Comparison of ENCODE assay signal across 21 cellular contexts in the genomic region with DNA sequence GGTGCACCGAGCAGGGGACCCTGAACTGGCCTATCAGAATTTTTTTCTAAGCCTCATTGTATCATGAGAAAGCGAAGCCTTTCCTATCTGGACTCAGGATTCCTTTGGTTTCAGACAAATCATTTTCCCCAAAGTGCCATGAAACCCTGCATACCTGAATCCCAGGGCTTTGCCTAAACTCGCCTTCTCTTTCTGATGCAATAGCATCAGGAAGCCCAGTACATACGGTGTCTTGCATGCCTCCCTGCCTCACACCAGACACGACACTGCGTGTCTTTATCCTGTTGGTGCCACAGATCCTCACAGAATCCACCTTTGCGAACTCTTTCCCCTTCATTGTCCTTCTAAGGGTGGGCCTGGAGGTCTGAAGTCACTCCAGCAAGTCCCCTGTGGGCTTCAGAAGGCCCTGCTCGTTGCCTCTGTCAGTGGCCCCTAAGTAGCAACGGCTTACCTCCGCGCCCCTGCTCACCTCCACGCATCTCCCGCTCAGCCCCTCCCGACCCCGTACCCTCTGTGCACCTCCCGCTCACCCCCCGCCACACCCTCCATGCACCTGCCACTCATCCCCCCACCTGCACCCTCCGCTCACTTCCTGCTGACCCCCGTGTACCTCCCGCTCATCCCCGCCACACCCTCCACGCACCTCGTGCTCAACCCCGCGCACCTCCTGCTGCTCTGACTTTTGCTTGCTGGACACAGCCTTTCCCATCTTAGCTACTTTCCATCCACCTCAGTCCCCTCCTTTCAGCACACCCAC.
A peak's percentile ranks its signal among the peaks of the same experiment; 100 is the strongest.
DNase-seq lines count a peak whose midpoint lies in the region; ATAC-seq and TF ChIP-seq lines count a peak whose summit lies in the region.
"Had no signal": no experiment of that assay in that cellular context is flagged by ENCODE, and none has a peak within 500 bp of the region (broad histone marks: within the 10 kb centered on the region; RNA-seq: fewer than 3 reads in every experiment).

No MANE protein-coding gene starts in this region.

- intact Hi-C loops in IMR-90 (cut with micrococcal nuclease), result no loop called here
- intact Hi-C loops in mammary epithelial cell (cut with micrococcal nuclease), result no loop called here
- intact Hi-C loops in mucosa of descending colon (cut with DNase I, micrococcal nuclease), result no loop called here
- intact Hi-C loops in esophagus squamous epithelium (cut with DNase I), result no loop called here

- H3K4me3 Mint-ChIP-seq in effector memory CD8-positive, alpha-beta T cell, result no peak overlapping the region
- H3K4me3 Mint-ChIP-seq: CD8-positive, alpha-beta memory T cell had no signal

- no peaks in the 10 kb centered on the region for H3K79me1 ChIP-seq in IMR-90 (ENCODE audit: low read depth in 1 of 2, low read length in 2 of 2)

- H2AK5ac ChIP-seq in IMR-90 (ENCODE audit: low read depth, low read length), result no peak overlapping the region

- no peak overlapping the region for H3K4ac ChIP-seq in IMR-90 (ENCODE audit: low read depth, low read length)

- in situ Hi-C loops in IMR-90 (cut with MboI; ENCODE audit: low sequenced_read_pairs), result no loop called here
- in situ Hi-C loops in mammary epithelial cell (cut with MboI; ENCODE audit: low sequenced_read_pairs in 2 of 2), result no loop called here

- H3K9me1 ChIP-seq in IMR-90 (ENCODE audit: insufficient read depth, low read length), result peaks cover 4% of the 10 kb centered on the region; the same call in 1 of the 2 replicates

- H4K20me1 ChIP-seq in IMR-90 (ENCODE audit: insufficient read depth, low read length) (no peaks in the 10 kb centered on the region), mammary epithelial cell (ENCODE audit: insufficient read depth, low read length) (no peaks in the 10 kb centered on the region)

- no peaks in the 10 kb centered on the region for H3K79me2 ChIP-seq in mammary epithelial cell (ENCODE audit: insufficient read depth, low read length)

- TF ChIP-seq RAD21 in IMR-90 (IDR thresholded peaks at IDR 0.05; ENCODE audit: low read length), result no peak

- H3K36me3 ChIP-seq in H7 (replicated peaks; ENCODE audit: control insufficient read depth, insufficient read depth, low read length), result no peaks in the 10 kb centered on the region
- H3K36me3 ChIP-seq in IMR-90 (ENCODE audit: control insufficient read depth, insufficient read depth, low read length), result peaks cover 2% of the 10 kb centered on the region; the same call in 1 of the 2 replicates
- H3K36me3 ChIP-seq in mammary epithelial cell (ENCODE audit: insufficient read depth, low read length), result no peaks in the 10 kb centered on the region
- H3K36me3 ChIP-seq in mucosa of descending colon (ENCODE audit: low read depth), result no peaks in the 10 kb centered on the region
- H3K36me3 ChIP-seq in esophagus squamous epithelium, result peaks cover 0 to 15% (median 0%) of the 10 kb centered on the region in 3 donors

- H3K9ac ChIP-seq in IMR-90 (ENCODE audit: low read depth, low read length) (no peak overlapping the region), mammary epithelial cell (ENCODE audit: insufficient read depth, low read length) (no peak overlapping the region)

- no peak overlapping the region for H2BK15ac ChIP-seq in IMR-90 (ENCODE audit: low read depth, low read length)

- no peak overlapping the region for H3K14ac ChIP-seq in IMR-90 (replicated peaks; ENCODE audit: low read depth, low read length)

- no peak overlapping the region for H3K18ac ChIP-seq in IMR-90 (ENCODE audit: low read depth, low read length)

- DNase-seq in H7, result peak; percentile 32
- no peak for DNase-seq in IMR-90
- peak; percentile 70 for DNase-seq in mammary epithelial cell
- no peak for DNase-seq in mucosa of descending colon
- no peak for DNase-seq in effector memory CD8-positive, alpha-beta T cell
- no peak for DNase-seq in hypothalamus (lab: John Stamatoyannopoulos, UW)
- no peak for DNase-seq in esophagus squamous epithelium (lab: John Stamatoyannopoulos, UW)
- DNase-seq: C1 segment of cervical spinal cord; CD8-positive, alpha-beta memory T cell; DMS53; Kasumi-1; MM.1S; NCI-H1092; NCI-H146; NCI-H2029 treated with DMSO at 0.1 percent for 48 hours; NCI-H2171; NCI-H446; NCI-H69; SHP77 had no signal

- no TSS peak for BruUV-seq in IMR-90 (replicated peaks; lab: Mats Ljungman, UMichigan)
- no TSS peak for BruUV-seq in mammary epithelial cell (replicated peaks; lab: Mats Ljungman, UMichigan)

- H3K4me3 ChIP-seq in H7 (ENCODE audit: insufficient read depth, low read depth, low read length) (no peak overlapping the region), IMR-90 (ENCODE audit: insufficient read depth, low read depth, low read length) (no peak overlapping the region), mammary epithelial cell (replicated peaks in 1 of 3; ENCODE audit: insufficient read depth in 1 of 3, low read depth in 2 of 3, low read length in 3 of 3) (no peak overlapping the region), mucosa of descending colon (no peak overlapping the region), esophagus squamous epithelium (no peak overlapping the region)

- H3K27me3 ChIP-seq in H7 (ENCODE audit: control insufficient read depth, insufficient read depth, low read length), result no peaks in the 10 kb centered on the region; the same call in 1 of the 2 replicates
- H3K27me3 ChIP-seq in IMR-90 (ENCODE audit: control insufficient read depth, insufficient read depth, low read length), result no peaks in the 10 kb centered on the region
- H3K27me3 ChIP-seq in mammary epithelial cell (ENCODE audit: insufficient read depth, low read length), result no peaks in the 10 kb centered on the region
- no peaks in the 10 kb centered on the region for H3K27me3 ChIP-seq in esophagus squamous epithelium

- H4K8ac ChIP-seq in IMR-90 (ENCODE audit: low read depth in 2 of 2, low read length in 2 of 2), result no peak overlapping the region

- H3K23ac ChIP-seq in IMR-90 (ENCODE audit: low read depth, low read length), result no peak overlapping the region

- H3K36me3 Mint-ChIP-seq in effector memory CD8-positive, alpha-beta T cell (ENCODE audit: insufficient read depth), result no peaks in the 10 kb centered on the region
- H3K36me3 Mint-ChIP-seq: CD8-positive, alpha-beta memory T cell had no signal

- no peak overlapping the region for H2AK9ac ChIP-seq in IMR-90 (replicated peaks; ENCODE audit: low read depth, low read length, poor library complexity)

- H4K5ac ChIP-seq in IMR-90 (ENCODE audit: low read depth, low read length), result no peak overlapping the region

- H3K27ac Mint-ChIP-seq in effector memory CD8-positive, alpha-beta T cell, result no peak overlapping the region
- H3K27ac Mint-ChIP-seq: CD8-positive, alpha-beta memory T cell had no signal

- TF ChIP-seq POLR2A in IMR-90 (IDR thresholded peaks at IDR 0.05; ENCODE audit: low read depth, low read length) (no peak), esophagus squamous epithelium (IDR thresholded peaks at IDR 0.05) (no peak)

- dilution Hi-C loops in IMR-90 (cut with HindIII; ENCODE audit: low sequenced_read_pairs, unreplicated experiment), result no loop called here
- dilution Hi-C loops in mammary epithelial cell (cut with HindIII; ENCODE audit: low sequenced_read_pairs), result no loop called here

- ATAC-seq in IMR-90 (ENCODE audit: low read depth) (no peak), mucosa of descending colon (peak; percentile 13), GM21526 (IDR thresholded peaks at IDR 0.05; ENCODE audit: low FRiP score, unreplicated experiment) (no peak)
- ATAC-seq in effector memory CD8-positive, alpha-beta T cell (replicated peaks), result no peak
- ATAC-seq: Panc1 had no signal

- H2BK120ac ChIP-seq in IMR-90 (ENCODE audit: low read depth, low read length), result no peak overlapping the region

- H3K4me2 ChIP-seq in IMR-90 (ENCODE audit: low read depth, low read length) (no peak overlapping the region), mammary epithelial cell (ENCODE audit: insufficient read depth, low read depth, low read length) (peak overlapping the region; percentile 62)

- H3K56ac ChIP-seq in IMR-90 (ENCODE audit: extremely low read depth, insufficient read depth, low read length), result no peak overlapping the region

- H3K27ac ChIP-seq in IMR-90 (ENCODE audit: insufficient read depth, low read length) (no peak overlapping the region), mammary epithelial cell (ENCODE audit: insufficient read depth, low read depth, low read length) (peak overlapping the region; percentile 47), esophagus squamous epithelium (no peak overlapping the region)

- H3K9me3 ChIP-seq in IMR-90 (ENCODE audit: control insufficient read depth, insufficient read depth, low read length), result no peaks in the 10 kb centered on the region
- H3K9me3 ChIP-seq in mammary epithelial cell (replicated peaks; ENCODE audit: insufficient read depth, low read length), result no peaks in the 10 kb centered on the region
- no peaks in the 10 kb centered on the region for H3K9me3 ChIP-seq in mucosa of descending colon
- no peaks in the 10 kb centered on the region for H3K9me3 ChIP-seq in esophagus squamous epithelium

- no peak overlapping the region for H2BK20ac ChIP-seq in IMR-90 (ENCODE audit: low read depth, low read length)

- H3K9me3 Mint-ChIP-seq in effector memory CD8-positive, alpha-beta T cell, result no peaks in the 10 kb centered on the region

- TF ChIP-seq CTCF in IMR-90 (conservative IDR thresholded peaks at IDR 0.05; ENCODE audit: low read depth, low read length) (no peak), mammary epithelial cell (conservative IDR thresholded peaks at IDR 0.05 in 1 of 2, IDR thresholded peaks at IDR 0.05 in 1 of 2; ENCODE audit: extremely low read depth in 1 of 2, insufficient read depth in 1 of 2, low read depth in 1 of 2, low read length in 2 of 2) (no peak), mucosa of descending colon (IDR thresholded peaks at IDR 0.05) (no peak), esophagus squamous epithelium (IDR thresholded peaks at IDR 0.05) (no peak)

- H2AFZ ChIP-seq in IMR-90 (replicated peaks; ENCODE audit: low read length, poor library complexity) (no peak overlapping the region), mammary epithelial cell (ENCODE audit: low read depth, low read length) (peak overlapping the region; percentile 86)

- POLR2A ChIA-PET in IMR-90 (lab: Charles Lee; ENCODE audit: unreplicated experiment), result no interaction called here

- H3K4me1 ChIP-seq in IMR-90 (ENCODE audit: control insufficient read depth, insufficient read depth, low read length) (no peaks in the 10 kb centered on the region; the same call in 1 of the 2 replicates), mammary epithelial cell (ENCODE audit: insufficient read depth, low read length) (peaks cover 20% of the 10 kb centered on the region), mucosa of descending colon (ENCODE audit: low read depth) (no peaks in the 10 kb centered on the region), esophagus squamous epithelium (peaks cover 0 to 8% (median 3%) of the 10 kb centered on the region in 3 donors)

- CTCF ChIA-PET in IMR-90 (lab: Yijun Ruan, JAX), result no interaction called here
- CTCF ChIA-PET in mammary epithelial cell (lab: Charles Lee; ENCODE audit: low non-redundant PET), result no interaction called here

- H2BK5ac ChIP-seq in IMR-90 (ENCODE audit: low read depth, low read length, poor library complexity, severe bottlenecking), result no peak overlapping the region

- no peaks in the 10 kb centered on the region for H3K4me1 Mint-ChIP-seq in effector memory CD8-positive, alpha-beta T cell (ENCODE audit: low read depth in 2 of 2)
- H3K4me1 Mint-ChIP-seq: CD8-positive, alpha-beta memory T cell had no signal

- WGBS in IMR-90 (ENCODE audit: extremely low coverage in 2 of 2, insufficient read length in 1 of 2), 2 experiments, result 88% methylated on average over 13 of the region's 25 CpGs; no CpG with 5 or more reads in 1 of the 2 experiments
- 68% methylated on average over 10 of the region's 25 CpGs for WGBS in mammary epithelial cell (ENCODE audit: low coverage, missing lambda C conversion rate)
- WGBS in esophagus squamous epithelium, 2 donors, result 78 to 80% methylated on average over 23 to 25 of the region's 25 CpGs

- H4K91ac ChIP-seq in IMR-90 (ENCODE audit: insufficient read depth, low read depth, low read length), result peak overlapping the region; percentile 43

- peaks cover 19 to 28% of the 10 kb centered on the region in 2 donors for H3K27me3 Mint-ChIP-seq in effector memory CD8-positive, alpha-beta T cell

Comparison
In these comparisons a context has a peak if more than half of its experiments do, and no peak if none do; other contexts are left out.
1. DNase-seq: peak in H7 (single experiment) and mammary epithelial cell (single experiment); none in IMR-90 (single experiment), mucosa of descending colon (0 of 3), effector memory CD8-positive, alpha-beta T cell (0 of 3), hypothalamus (0 of 51) and esophagus squamous epithelium (single experiment).